Comparison of ENCODE assay signal across 25 cellular contexts in the genomic region with DNA sequence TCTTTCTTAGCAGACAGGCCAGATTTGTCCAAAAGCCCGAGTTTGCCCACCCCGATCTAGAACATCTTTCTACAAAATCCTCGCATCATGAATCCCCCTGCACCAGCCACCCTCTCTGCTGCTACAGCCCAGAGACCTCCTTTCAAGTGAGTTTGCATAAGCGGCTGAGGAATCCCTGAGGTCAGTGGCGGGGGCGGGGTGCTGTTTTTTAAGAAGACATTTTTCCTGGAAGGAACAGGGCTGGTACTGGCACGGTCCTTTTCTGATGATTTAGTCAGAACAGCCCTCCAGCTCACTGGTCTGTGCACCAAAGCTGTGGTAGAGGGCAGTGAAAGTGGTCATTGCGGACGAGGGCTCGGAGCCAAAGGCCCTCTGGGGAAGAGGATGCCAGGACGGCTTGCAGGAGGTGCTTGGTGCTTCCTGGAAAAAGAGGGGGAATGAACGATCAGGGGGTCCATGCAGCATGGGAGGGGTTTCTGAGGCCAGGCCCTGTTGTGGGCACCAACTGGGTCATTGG. TPM values are rescaled to one million over a fixed set of nuclear protein-coding genes. Genes with fewer than 3 reads are reported as not detected.
"Had no signal": no experiment of that assay in that cellular context is flagged by ENCODE, and none has a peak within 500 bp of the region (broad histone marks: within the 10 kb centered on the region; RNA-seq: fewer than 3 reads in every experiment).

No MANE protein-coding gene starts in this region.

- H3K27me3 ChIP-seq: right lobe of liver, transverse colon had no signal

- H3K36me3 ChIP-seq: brain microvascular endothelial cell, esophagus squamous epithelium, gastroesophageal sphincter, right lobe of liver, stomach, suprapubic skin, transverse colon had no signal

- H3K9me3 ChIP-seq: esophagus squamous epithelium, gastroesophageal sphincter, right lobe of liver, stomach, suprapubic skin, transverse colon had no signal

- H3K4me1 ChIP-seq: esophagus squamous epithelium, gastroesophageal sphincter, right lobe of liver, stomach, suprapubic skin, transverse colon had no signal

- H3K4me3 ChIP-seq: esophagus squamous epithelium, gastroesophageal sphincter, right lobe of liver, skin epidermis, stomach, suprapubic skin, transverse colon had no signal

- DNase-seq: activated CD4-positive, alpha-beta T cell treated with anti-CD3 and anti-CD28 coated beads for 4 hours; activated CD4-positive, alpha-beta T cell treated with anti-CD3 and anti-CD28 coated beads, Interleukin-2, amount 50 U/mL, for 48 hours; activated CD4-positive, CD25-positive, alpha-beta regulatory T cell; activated CD8-positive, alpha-beta memory T cell treated with anti-CD3 and anti-CD28 coated beads, Interleukin-2, amount 50 U/mL, for 48 hours; activated naive CD4-positive, alpha-beta T cell treated with anti-CD3 and anti-CD28 coated beads for 36 hours; activated T-cell treated with anti-CD3 and anti-CD28 coated beads, Interleukin-2, amount 50 U/mL, for 48 hours; brain microvascular endothelial cell; caudate nucleus; effector memory CD8-positive, alpha-beta T cell; esophagus squamous epithelium; head of caudate nucleus; hypothalamus; left colon; occipital lobe; posterior cingulate gyrus; right lobe of liver; stimulated activated CD4-positive, alpha-beta T cell treated with anti-CD3 and anti-CD28 coated beads, Interleukin-2, amount 100 ng/mL, for 24 hours; stomach; T1000; transverse colon had no signal

- H3K27ac ChIP-seq: brain microvascular endothelial cell, esophagus squamous epithelium, gastroesophageal sphincter, right lobe of liver, skin epidermis, stomach, suprapubic skin, transverse colon had no signal

- ATAC-seq: effector memory CD8-positive, alpha-beta T cell; gastroesophageal sphincter; left colon; right lobe of liver; stimulated activated memory B cell treated with anti-CD40 and anti-IgM and Interleukin-4, amounts not matched to agents 10 μg/mL and 1 μg/mL and 100 μg/mL, for 72 hours had no signal

RNA-seq across cellular contexts. Expression of a gene that starts 50.5 kb away (rescaled TPM):
- total RNA-seq: myocyte, suprapubic skin had no signal
